8 cellular contexts compared by ENCODE assay signal in genomic region chr5:139765040-139765408, GRCh38. TPM values are rescaled to one million over a fixed set of nuclear protein-coding genes. Genes with fewer than 3 reads are reported as not detected.
DNase-seq lines count a peak whose midpoint lies in the region; ATAC-seq and TF ChIP-seq lines count a peak whose summit lies in the region.

No MANE protein-coding gene starts in this region.

- H3K9me3 Mint-ChIP-seq in CD4-positive, CD25-positive, alpha-beta regulatory T cell, result no peaks in the 10 kb centered on the region
- H3K9me3 Mint-ChIP-seq in activated naive CD8-positive, alpha-beta T cell treated with anti-CD3 and anti-CD28 coated beads, Interleukin-2, amount 50 U/mL, for 24 hours, result no peaks in the 10 kb centered on the region
- H3K9me3 Mint-ChIP-seq in natural killer cell treated with Interleukin-12 subunit alpha and Interleukin-12 subunit beta and Interleukin-15 and Interleukin-18, amount 100 ng/mL, for 72 hours, result no peaks in the 10 kb centered on the region

- peaks cover 0 to 16% (median 8%) of the 10 kb centered on the region in 4 donors for H3K4me1 Mint-ChIP-seq in CD4-positive, CD25-positive, alpha-beta regulatory T cell
- H3K4me1 Mint-ChIP-seq in activated naive CD8-positive, alpha-beta T cell treated with anti-CD3 and anti-CD28 coated beads, Interleukin-2, amount 50 U/mL, for 24 hours, result peaks cover 13% of the 10 kb centered on the region
- peaks cover 8 to 27% of the 10 kb centered on the region in 2 donors for H3K4me1 Mint-ChIP-seq in natural killer cell treated with Interleukin-12 subunit alpha and Interleukin-12 subunit beta and Interleukin-15 and Interleukin-18, amount 100 ng/mL, for 72 hours (ENCODE audit: low read depth in 2 of 2)

- peak overlapping the region; percentile 80 for H3K4me2 ChIP-seq in HCT116 (ENCODE audit: low read length)

- H3K4me3 ChIP-seq in CD4-positive, CD25-positive, alpha-beta regulatory T cell (ENCODE audit: low read depth, low read length), result no peak overlapping the region
- H3K4me3 ChIP-seq in HCT116 (replicated peaks in 1 of 2; ENCODE audit: low read depth in 1 of 2, low read length in 2 of 2), result no peak overlapping the region

- DNase-seq in CD4-positive, CD25-positive, alpha-beta regulatory T cell, result no peak
- DNase-seq in HCT116 (ENCODE audit: low read depth, low spot score) (no peak), D341Med (ENCODE audit: low spot score) (no peak), HK-2 (ENCODE audit: unreplicated experiment) (no peak), NCI-H187 treated with DMSO at 0.1 percent for 48 hours (lab: John Stamatoyannopoulos, UW) (no peak)
- no peak for DNase-seq in activated naive CD8-positive, alpha-beta T cell treated with anti-CD3 and anti-CD28 coated beads, Interleukin-2, amount 50 U/mL, for 24 hours
- no peak for DNase-seq in natural killer cell treated with Interleukin-12 subunit alpha and Interleukin-12 subunit beta and Interleukin-15 and Interleukin-18, amount 100 ng/mL, for 72 hours (ENCODE audit: low spot score)
- DNase-seq in stimulated activated CD4-positive, alpha-beta T cell treated with anti-CD3 and anti-CD28 coated beads, Interleukin-4, amount 100 ng/mL, for 4 hours, result no peak

- no peak overlapping the region for H3K27ac ChIP-seq in CD4-positive, CD25-positive, alpha-beta regulatory T cell (ENCODE audit: insufficient read depth, low read length, poor library complexity, severe bottlenecking)
- no peak overlapping the region for H3K27ac ChIP-seq in HCT116 (ENCODE audit: low read depth, low read length)

- H2AFZ ChIP-seq in HCT116 (ENCODE audit: low read depth, low read length, poor library complexity, severe bottlenecking), result no peak overlapping the region

- intact Hi-C loops in HCT116 (cut with micrococcal nuclease), result loop anchor here (1.0 to 2.0 kb wide), 2 partner anchors 132 to 342 kb away; no protein-coding TSS in a partner anchor

- H3K9me3 ChIP-seq in CD4-positive, CD25-positive, alpha-beta regulatory T cell (ENCODE audit: control insufficient read depth in 2 of 2, low read length in 2 of 2), result no peaks in the 10 kb centered on the region
- no peaks in the 10 kb centered on the region for H3K9me3 ChIP-seq in HCT116 (ENCODE audit: control insufficient read depth in 1 of 2, insufficient read depth in 1 of 2, low read depth in 1 of 2, low read length in 2 of 2)

- H3K9ac ChIP-seq in HCT116 (ENCODE audit: low read length), result no peak overlapping the region

- no peak for TF ChIP-seq RAD21 in HCT116 (IDR thresholded peaks at IDR 0.05; ENCODE audit: low read depth)

- H3K79me2 ChIP-seq in HCT116 (ENCODE audit: insufficient read depth, low read length), result no peaks in the 10 kb centered on the region

- H3K4me1 ChIP-seq in CD4-positive, CD25-positive, alpha-beta regulatory T cell (ENCODE audit: control insufficient read depth, insufficient read depth, low read length, poor library complexity, severe bottlenecking), result peaks cover 18% of the 10 kb centered on the region
- peaks cover 15 to 42% of the 10 kb centered on the region in 2 experiments; a peak in 3 of 4 replicates for H3K4me1 ChIP-seq in HCT116 (ENCODE audit: control insufficient read depth in 1 of 2, insufficient read depth in 2 of 2, low read length in 2 of 2)

- no peaks in the 10 kb centered on the region for H3K36me3 Mint-ChIP-seq in CD4-positive, CD25-positive, alpha-beta regulatory T cell
- no peaks in the 10 kb centered on the region for H3K36me3 Mint-ChIP-seq in activated naive CD8-positive, alpha-beta T cell treated with anti-CD3 and anti-CD28 coated beads, Interleukin-2, amount 50 U/mL, for 24 hours (ENCODE audit: low read depth)
- H3K36me3 Mint-ChIP-seq in natural killer cell treated with Interleukin-12 subunit alpha and Interleukin-12 subunit beta and Interleukin-15 and Interleukin-18, amount 100 ng/mL, for 72 hours, result no peaks in the 10 kb centered on the region

- no peak overlapping the region for H3K27ac Mint-ChIP-seq in CD4-positive, CD25-positive, alpha-beta regulatory T cell
- H3K27ac Mint-ChIP-seq in activated naive CD8-positive, alpha-beta T cell treated with anti-CD3 and anti-CD28 coated beads, Interleukin-2, amount 50 U/mL, for 24 hours, result no peak overlapping the region
- H3K27ac Mint-ChIP-seq in natural killer cell treated with Interleukin-12 subunit alpha and Interleukin-12 subunit beta and Interleukin-15 and Interleukin-18, amount 100 ng/mL, for 72 hours, result peak overlapping the region in 1 of 2 donors; percentile 35

- no peak for TF ChIP-seq POLR2A in HCT116 (IDR thresholded peaks at IDR 0.05; ENCODE audit: borderline replicate concordance, extremely low read depth, insufficient read depth, insufficient read length)

- H3K9me2 ChIP-seq in HCT116 (ENCODE audit: insufficient read depth), result no peaks in the 10 kb centered on the region

- peaks cover 10% of the 10 kb centered on the region for H3K27me3 ChIP-seq in CD4-positive, CD25-positive, alpha-beta regulatory T cell (ENCODE audit: control insufficient read depth, insufficient read depth, low read length)
- H3K27me3 ChIP-seq in HCT116 (ENCODE audit: insufficient read depth, low read length), result no peaks in the 10 kb centered on the region

- RAD21 ChIA-PET in HCT116 (lab: Charles Lee; ENCODE audit: low non-redundant PET in 1 of 2, low total read pairs in 2 of 2, uncharacterized antibody in 2 of 2, unreplicated experiment in 2 of 2), result interaction anchor here (0.6 to 1.8 kb wide), 9 partner anchors 75 to 343 kb away, joined by 3 to 9 read pairs (median 3); partner anchors contain the start of gene CXXC5 (in 1 of the 2)

- BruUV-seq in HCT116 (replicated peaks; lab: Mats Ljungman, UMichigan), result no TSS peak

- no peaks in the 10 kb centered on the region for H3K36me3 ChIP-seq in CD4-positive, CD25-positive, alpha-beta regulatory T cell (ENCODE audit: control insufficient read depth, insufficient read depth, low read length)
- H3K36me3 ChIP-seq in HCT116 (ENCODE audit: control insufficient read depth in 1 of 2, insufficient read depth in 2 of 2, low read length in 2 of 2), result no peaks in the 10 kb centered on the region

- POLR2A ChIA-PET in HCT116 (lab: Charles Lee), result no interaction called here

- CTCF ChIA-PET in HCT116 (lab: Charles Lee), result interaction anchor here (0.7 to 4.1 kb wide), 22 partner anchors 8 to 594 kb away, joined by 3 to 78 read pairs (median 4); partner anchors contain the start of genes CXXC5 and SPATA24

- peak overlapping the region; percentile 65 to 84 (median 74) for H3K4me3 Mint-ChIP-seq in CD4-positive, CD25-positive, alpha-beta regulatory T cell
- peak overlapping the region; percentile 55 for H3K4me3 Mint-ChIP-seq in activated naive CD8-positive, alpha-beta T cell treated with anti-CD3 and anti-CD28 coated beads, Interleukin-2, amount 50 U/mL, for 24 hours
- H3K4me3 Mint-ChIP-seq in natural killer cell treated with Interleukin-12 subunit alpha and Interleukin-12 subunit beta and Interleukin-15 and Interleukin-18, amount 100 ng/mL, for 72 hours, result peak overlapping the region; percentile 61

- no peak for TF ChIP-seq CTCF in HCT116 (IDR thresholded peaks at IDR 0.05 in 2 of 3, conservative IDR thresholded peaks at IDR 0.05 in 1 of 3; ENCODE audit: borderline replicate concordance in 1 of 3, insufficient read depth in 1 of 3, low read depth in 2 of 3, low read length in 2 of 3)

- peaks cover 38% of the 10 kb centered on the region for H3K27me3 Mint-ChIP-seq in CD4-positive, CD25-positive, alpha-beta regulatory T cell
- peaks cover 27% of the 10 kb centered on the region for H3K27me3 Mint-ChIP-seq in activated naive CD8-positive, alpha-beta T cell treated with anti-CD3 and anti-CD28 coated beads, Interleukin-2, amount 50 U/mL, for 24 hours
- H3K27me3 Mint-ChIP-seq in natural killer cell treated with Interleukin-12 subunit alpha and Interleukin-12 subunit beta and Interleukin-15 and Interleukin-18, amount 100 ng/mL, for 72 hours, result peaks cover 5 to 10% of the 10 kb centered on the region in 2 donors

- no peak for ATAC-seq in CD4-positive, CD25-positive, alpha-beta regulatory T cell (ENCODE audit: low read depth in 2 of 2)
- ATAC-seq in HCT116, result no peak
- no peak for ATAC-seq in activated naive CD8-positive, alpha-beta T cell treated with anti-CD3 and anti-CD28 coated beads, Interleukin-2, amount 50 U/mL, for 24 hours
- ATAC-seq in natural killer cell treated with Interleukin-12 subunit alpha and Interleukin-12 subunit beta and Interleukin-15 and Interleukin-18, amount 100 ng/mL, for 72 hours, result no peak

- no peaks in the 10 kb centered on the region for H4K20me1 ChIP-seq in HCT116 (ENCODE audit: insufficient read depth)

TF ChIP-seq in HCT116, 20 proteins besides CTCF, POLR2A, EP300 and RAD21 (continues in another document):
- TF ChIP-seq FOSL1 (IDR thresholded peaks at IDR 0.05; ENCODE audit: low read depth), result no peak
- no peak for TF ChIP-seq SRF (IDR thresholded peaks at IDR 0.05; ENCODE audit: low read depth)
- TF ChIP-seq, protein P1, sequence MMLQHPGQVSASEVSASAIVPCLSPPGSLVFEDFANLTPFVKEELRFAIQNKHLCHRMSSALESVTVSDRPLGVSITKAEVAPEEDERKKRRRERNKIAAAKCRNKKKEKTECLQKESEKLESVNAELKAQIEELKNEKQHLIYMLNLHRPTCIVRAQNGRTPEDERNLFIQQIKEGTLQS (IDR thresholded peaks at IDR 0.05), result no peak
- TF ChIP-seq, protein P2, sequence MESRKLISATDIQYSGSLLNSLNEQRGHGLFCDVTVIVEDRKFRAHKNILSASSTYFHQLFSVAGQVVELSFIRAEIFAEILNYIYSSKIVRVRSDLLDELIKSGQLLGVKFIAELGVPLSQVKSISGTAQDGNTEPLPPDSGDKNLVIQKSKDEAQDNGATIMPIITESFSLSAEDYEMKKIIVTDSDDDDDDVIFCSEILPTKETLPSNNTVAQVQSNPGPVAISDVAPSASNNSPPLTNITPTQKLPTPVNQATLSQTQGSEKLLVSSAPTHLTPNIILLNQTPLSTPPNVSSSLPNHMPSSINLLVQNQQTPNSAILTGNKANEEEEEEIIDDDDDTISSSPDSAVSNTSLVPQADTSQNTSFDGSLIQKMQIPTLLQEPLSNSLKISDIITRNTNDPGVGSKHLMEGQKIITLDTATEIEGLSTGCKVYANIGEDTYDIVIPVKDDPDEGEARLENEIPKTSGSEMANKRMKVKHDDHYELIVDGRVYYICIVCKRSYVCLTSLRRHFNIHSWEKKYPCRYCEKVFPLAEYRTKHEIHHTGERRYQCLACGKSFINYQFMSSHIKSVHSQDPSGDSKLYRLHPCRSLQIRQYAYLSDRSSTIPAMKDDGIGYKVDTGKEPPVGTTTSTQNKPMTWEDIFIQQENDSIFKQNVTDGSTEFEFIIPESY (IDR thresholded peaks at IDR 0.05; ENCODE audit: extremely low read depth, insufficient replicate concordance, low read length), result no peak
- no peak for TF ChIP-seq ELF1 (IDR thresholded peaks at IDR 0.05; ENCODE audit: borderline replicate concordance, low read depth)
- TF ChIP-seq EZH2phosphoT487 (IDR thresholded peaks at IDR 0.05; ENCODE audit: borderline replicate concordance), result no peak
- no peak for TF ChIP-seq YY1 (IDR thresholded peaks at IDR 0.05; ENCODE audit: extremely low read depth, insufficient replicate concordance, low read depth, low read length)

RNA-seq across cellular contexts. Expression of gene PSD2, which starts 30.6 kb away (rescaled TPM):
- not detected for total RNA-seq in CD4-positive, CD25-positive, alpha-beta regulatory T cell
- not detected for polyA plus RNA-seq in CD4-positive, CD25-positive, alpha-beta regulatory T cell
- 0.79 TPM for total RNA-seq in HCT116 (2021; ENCODE audit: unreplicated experiment)
- 0.25 and 0.29 TPM in 2 replicates for polyA plus RNA-seq in HCT116 (2012)
- not detected for total RNA-seq in natural killer cell treated with Interleukin-12 subunit alpha and Interleukin-12 subunit beta and Interleukin-15 and Interleukin-18, amount 100 ng/mL, for 72 hours
